In genomic region chr2:71393216-71393615, GRCh38 we compare ENCODE assay signal across 9 cellular contexts.
"Had no signal": no experiment of that assay in that cellular context is flagged by ENCODE, and none has a peak within 500 bp of the region (broad histone marks: within the 10 kb centered on the region; RNA-seq: fewer than 3 reads in every experiment).

No MANE protein-coding gene starts in this region.

- H3K4me2 ChIP-seq: KMS-11 had no signal

- FAIRE-seq: HTR-8/SVneo had no signal

- H3K4me3 ChIP-seq: GM23248, HAP-1 had no signal

- H3K9ac ChIP-seq: GM23248, KMS-11 had no signal

- H3K27ac ChIP-seq: GM23248, KMS-11 had no signal

- H3K9me3 ChIP-seq: HAP-1 had no signal

- H3K4me1 ChIP-seq: HAP-1 had no signal

- H2AFZ ChIP-seq: GM23248 had no signal

- DNase-seq: GM23248, GOT3, H7, HFFc6, KBM-7 had no signal

- ATAC-seq: HCT116 had no signal
